Comparison of ENCODE assay signal across 17 cellular contexts in the genomic region with DNA sequence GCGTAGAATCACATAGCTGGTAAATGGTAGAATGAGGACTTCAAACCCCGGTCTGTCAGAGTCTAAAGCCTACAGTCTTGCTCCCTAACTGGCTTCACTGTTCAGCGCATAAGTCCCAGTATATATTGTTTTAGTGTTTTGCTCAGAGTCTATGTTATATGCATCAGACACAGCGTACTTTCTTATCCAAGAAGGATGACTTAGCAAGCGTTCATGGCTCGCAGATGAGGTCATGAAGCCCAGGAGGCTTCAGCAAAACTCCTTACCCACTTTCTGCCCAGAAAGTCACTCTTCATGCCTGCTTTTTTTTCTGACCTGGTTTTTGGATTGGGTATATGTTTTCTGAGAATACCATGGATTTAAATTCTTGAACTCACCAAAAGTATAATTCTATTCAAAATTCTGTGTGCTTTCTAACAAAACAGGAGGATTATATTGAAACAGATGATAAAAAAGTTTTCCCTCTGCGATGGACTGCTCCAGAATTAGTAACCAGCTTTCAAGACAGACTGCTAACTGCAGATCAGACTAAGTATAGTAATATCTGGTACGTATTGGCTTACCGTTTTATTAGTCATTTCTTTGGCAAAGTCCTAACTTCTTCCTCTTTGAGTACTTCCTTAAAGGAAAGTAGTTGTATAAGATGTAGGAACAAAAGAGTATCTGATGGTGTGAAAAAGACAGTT. TPM values are rescaled to one million over a fixed set of nuclear protein-coding genes. Genes with fewer than 3 reads are reported as not detected.
DNase-seq lines count a peak whose midpoint lies in the region; ATAC-seq, FAIRE-seq and TF ChIP-seq lines count a peak whose summit lies in the region.
"Had no signal": no experiment of that assay in that cellular context is flagged by ENCODE, and none has a peak within 500 bp of the region (broad histone marks: within the 10 kb centered on the region; RNA-seq: fewer than 3 reads in every experiment).

No MANE protein-coding gene starts in this region.

- FAIRE-seq in GM19239 (lab: Jason Lieb, UNC) = no peak

- peak overlapping the region; percentile 61 for H2AFZ ChIP-seq in IMR-90 (replicated peaks; ENCODE audit: low read length, poor library complexity)

- H3K9me3 ChIP-seq in IMR-90 (ENCODE audit: control insufficient read depth, insufficient read depth, low read length) (no peaks in the 10 kb centered on the region), thoracic aorta (no peaks in the 10 kb centered on the region)

- peak overlapping the region; percentile 41; the same call in 1 of the 2 replicates for H3K27ac ChIP-seq in IMR-90 (ENCODE audit: insufficient read depth, low read length)
- peak overlapping the region; percentile 10; the same call in 1 of the 2 replicates for H3K27ac ChIP-seq in VCaP
- peak overlapping the region; percentile 76 to 93 for H3K27ac ChIP-seq in thoracic aorta
- H3K27ac ChIP-seq: KMS-11 had no signal

- H3K4me2 ChIP-seq in IMR-90 (ENCODE audit: low read depth, low read length) = peak overlapping the region; percentile 64; the same call in 1 of the 2 replicates
- H3K4me2 ChIP-seq: KMS-11 had no signal

- TF ChIP-seq RAD21 in IMR-90 (IDR thresholded peaks at IDR 0.05; ENCODE audit: low read length) = no peak

- H3K79me1 ChIP-seq in IMR-90 (ENCODE audit: low read depth in 1 of 2, low read length in 2 of 2) = no peaks in the 10 kb centered on the region; a peak in 2 of 4 replicates

- H3K4me3 ChIP-seq in IMR-90 (ENCODE audit: insufficient read depth, low read depth, low read length) = no peak overlapping the region
- H3K4me3 ChIP-seq in thoracic aorta = peak overlapping the region; percentile 32

- H3K18ac ChIP-seq in IMR-90 (ENCODE audit: low read depth, low read length) = peak overlapping the region; percentile 71

- H2BK5ac ChIP-seq in IMR-90 (ENCODE audit: low read depth, low read length, poor library complexity, severe bottlenecking) = peak overlapping the region; percentile 67

- TF ChIP-seq POLR2A in IMR-90 (IDR thresholded peaks at IDR 0.05; ENCODE audit: low read depth, low read length) = no peak

- H4K8ac ChIP-seq in IMR-90 (ENCODE audit: low read depth in 2 of 2, low read length in 2 of 2) = peak overlapping the region in 1 of 2 experiments; percentile 64; a peak in 2 of 4 replicates

- no peak overlapping the region for H2BK15ac ChIP-seq in IMR-90 (ENCODE audit: low read depth, low read length)

- H3K36me3 ChIP-seq in IMR-90 (ENCODE audit: control insufficient read depth, insufficient read depth, low read length) (peaks cover 6% of the 10 kb centered on the region; the same call in 1 of the 2 replicates), thoracic aorta (no peaks in the 10 kb centered on the region)

- no peaks in the 10 kb centered on the region for H3K9me1 ChIP-seq in IMR-90 (ENCODE audit: insufficient read depth, low read length)

- no peak overlapping the region for H3K14ac ChIP-seq in IMR-90 (replicated peaks; ENCODE audit: low read depth, low read length)

- no peaks in the 10 kb centered on the region for H3K27me3 ChIP-seq in IMR-90 (ENCODE audit: control insufficient read depth, insufficient read depth, low read length)
- no peaks in the 10 kb centered on the region for H3K27me3 ChIP-seq in thoracic aorta (replicated peaks; ENCODE audit: insufficient read depth)

- dilution Hi-C loops in IMR-90 (cut with HindIII; ENCODE audit: low sequenced_read_pairs, unreplicated experiment) = no loop called here

- peak overlapping the region; percentile 73; the same call in 1 of the 2 replicates for H4K5ac ChIP-seq in IMR-90 (ENCODE audit: low read depth, low read length)

- no peak overlapping the region for H2BK20ac ChIP-seq in IMR-90 (ENCODE audit: low read depth, low read length)

- CTCF ChIA-PET in IMR-90 (lab: Yijun Ruan, JAX) = interaction anchor here (2.5 kb wide), 1 partner anchor 18 kb away, joined by 8 read pairs; no protein-coding TSS in a partner anchor

- peak; percentile 89 for ATAC-seq in IMR-90 (ENCODE audit: low read depth)
- peak; percentile 84 for ATAC-seq in thoracic aorta (ENCODE audit: insufficient number of reproducible peaks, low FRiP score, low read depth)
- ATAC-seq: activated naive CD4-positive, alpha-beta T cell treated with anti-CD3 and anti-CD28 coated beads, Interleukin-2, amount 50 U/mL, for 72 hours; naive thymus-derived CD8-positive, alpha-beta T cell; stimulated activated naive CD8-positive, alpha-beta T cell treated with anti-CD3 and anti-CD28 coated beads, Interleukin-15, Interleukin-2, amounts not matched to agents 100 U/mL and 50 U/mL, for 24 hours had no signal

- H3K4me1 ChIP-seq in IMR-90 (ENCODE audit: control insufficient read depth, insufficient read depth, low read length) (peaks cover 3% of the 10 kb centered on the region), thoracic aorta (ENCODE audit: control insufficient read depth in 1 of 2, low read depth in 2 of 2) (peaks cover 11 to 21% of the 10 kb centered on the region in 2 donors)

- peak overlapping the region; percentile 4; the same call in 1 of the 2 replicates for H2BK120ac ChIP-seq in IMR-90 (ENCODE audit: low read depth, low read length)

- no peaks in the 10 kb centered on the region for H4K20me1 ChIP-seq in IMR-90 (ENCODE audit: insufficient read depth, low read length)

- no peak overlapping the region; the same call in 1 of the 2 replicates for H3K9ac ChIP-seq in IMR-90 (ENCODE audit: low read depth, low read length)
- H3K9ac ChIP-seq: KMS-11 had no signal

- no peak overlapping the region for H2AK9ac ChIP-seq in IMR-90 (replicated peaks; ENCODE audit: low read depth, low read length, poor library complexity)

- DNase-seq in IMR-90 (peak; percentile 82), hepatic stellate cell (ENCODE audit: low spot score) (peak; percentile 68), thoracic aorta (ENCODE audit: low spot score) (no peak), dedifferentiated amniotic fluid mesenchymal stem cell (ENCODE audit: extremely low spot score) (no peak), globus pallidus (ENCODE audit: low spot score) (no peak), GM19239 (ENCODE audit: insufficient read length, low spot score) (no peak), DMS 273 (lab: John Stamatoyannopoulos, UW; ENCODE audit: unreplicated experiment) (no peak)
- DNase-seq: activated CD4-positive, alpha-beta T cell treated with anti-CD3 and anti-CD28 coated beads for 48 hours; DMS153; effector CD8-positive, alpha-beta T cell; naive thymus-derived CD8-positive, alpha-beta T cell; RPMI8226; stimulated activated CD4-positive, alpha-beta T cell treated with anti-CD3 and anti-CD28 coated beads, Interleukin-2, amount 100 ng/mL, for 24 hours; stimulated activated naive CD8-positive, alpha-beta T cell treated with anti-CD3 and anti-CD28 coated beads, Interleukin-15, Interleukin-2, amounts not matched to agents 100 U/mL and 50 U/mL, for 24 hours had no signal

- POLR2A ChIA-PET in IMR-90 (lab: Charles Lee; ENCODE audit: unreplicated experiment) = no interaction called here

- in situ Hi-C loops in IMR-90 (cut with MboI; ENCODE audit: low sequenced_read_pairs) = no loop called here

- BruUV-seq in IMR-90 (replicated peaks; lab: Mats Ljungman, UMichigan) = no TSS peak

- 86% methylated on average over 1 of the region's 9 CpGs; no CpG with 5 or more reads in 1 of the 2 experiments for WGBS in IMR-90 (ENCODE audit: extremely low coverage in 2 of 2, insufficient read length in 1 of 2), 2 experiments

- 0 out of 2 replicates have a peak overlapping the region, but pooled peaks have one; percentile 9 for H4K91ac ChIP-seq in IMR-90 (ENCODE audit: insufficient read depth, low read depth, low read length)

- H2AK5ac ChIP-seq in IMR-90 (ENCODE audit: low read depth, low read length) = no peak overlapping the region

- intact Hi-C loops in IMR-90 (cut with micrococcal nuclease) = no loop called here

- H3K56ac ChIP-seq in IMR-90 (ENCODE audit: extremely low read depth, insufficient read depth, low read length) = no peak overlapping the region

- peak overlapping the region; percentile 13; the same call in 1 of the 2 replicates for H3K23ac ChIP-seq in IMR-90 (ENCODE audit: low read depth, low read length)

- H3K4ac ChIP-seq in IMR-90 (ENCODE audit: low read depth, low read length) = peak overlapping the region; percentile 17; the same call in 1 of the 2 replicates

- TF ChIP-seq CTCF in IMR-90 (conservative IDR thresholded peaks at IDR 0.05; ENCODE audit: low read depth, low read length) (no peak), VCaP (conservative IDR thresholded peaks at IDR 0.05) (no peak), thoracic aorta (IDR thresholded peaks at IDR 0.05) (no peak)

TF ChIP-seq in IMR-90, 13 proteins besides CTCF, POLR2A, EP300 and RAD21:
- TF ChIP-seq, protein P1, sequence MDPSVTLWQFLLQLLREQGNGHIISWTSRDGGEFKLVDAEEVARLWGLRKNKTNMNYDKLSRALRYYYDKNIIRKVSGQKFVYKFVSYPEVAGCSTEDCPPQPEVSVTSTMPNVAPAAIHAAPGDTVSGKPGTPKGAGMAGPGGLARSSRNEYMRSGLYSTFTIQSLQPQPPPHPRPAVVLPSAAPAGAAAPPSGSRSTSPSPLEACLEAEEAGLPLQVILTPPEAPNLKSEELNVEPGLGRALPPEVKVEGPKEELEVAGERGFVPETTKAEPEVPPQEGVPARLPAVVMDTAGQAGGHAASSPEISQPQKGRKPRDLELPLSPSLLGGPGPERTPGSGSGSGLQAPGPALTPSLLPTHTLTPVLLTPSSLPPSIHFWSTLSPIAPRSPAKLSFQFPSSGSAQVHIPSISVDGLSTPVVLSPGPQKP (IDR thresholded peaks at IDR 0.05; ENCODE audit: borderline replicate concordance, low read depth, low read length) = no peak
- TF ChIP-seq NFE2L2 (IDR thresholded peaks at IDR 0.05; ENCODE audit: low read depth, low read length) = peak; percentile 76

RNA-seq across cellular contexts. Expression of a gene that starts 24.6 kb away (rescaled TPM):
- not detected in 2 replicates for total RNA-seq in IMR-90 (2012; rRNA removed)
- not detected in 2 replicates for polyA plus RNA-seq in IMR-90 (2012; rRNA removed)
- 0.11 and 0.22 TPM in 2 replicates for polyA plus RNA-seq in IMR-90 (2012; cell fraction: cytosol; rRNA removed)
- polyA plus RNA-seq in IMR-90 (2012; cell fraction: nucleus; rRNA removed; ENCODE audit: low replicate concordance) = 0.27 TPM in 1 of 2 replicates, not detected in the other
- total RNA-seq in thoracic aorta = not detected
- total RNA-seq: naive thymus-derived CD8-positive, alpha-beta T cell had no signal

Comparison
In these comparisons a context has a peak if more than half of its experiments do, and no peak if none do; other contexts are left out.
1. DNase-seq: peak in IMR-90 (single experiment) and hepatic stellate cell (single experiment); none in thoracic aorta (single experiment), dedifferentiated amniotic fluid mesenchymal stem cell (single experiment), globus pallidus (single experiment), GM19239 (single experiment) and DMS 273 (single experiment).
2. H3K27ac ChIP-seq: peak in every context shown above with its lines; median percentile 84 in thoracic aorta; 41 in IMR-90; 10 in VCaP.